24 cellular contexts compared by ENCODE assay signal in genomic region chr16:50428742-50429141, GRCh38.
"Had no signal": no experiment of that assay in that cellular context is flagged by ENCODE, and none has a peak within 500 bp of the region (broad histone marks: within the 10 kb centered on the region; RNA-seq: fewer than 3 reads in every experiment).

No MANE protein-coding gene starts in this region.

- H3K9me3 Mint-ChIP-seq: dendritic cell treated with granulocyte-macrophage colony-stimulating factor and Interleukin-4, amounts not matched to agents 40 ng/mL and 50 ng/mL, for 4 days; effector memory CD8-positive, alpha-beta T cell; endodermal cell had no signal

- H3K36me3 ChIP-seq: colonic mucosa, esophagus squamous epithelium, gastrocnemius medialis, gastroesophageal sphincter, heart left ventricle, heart right ventricle had no signal

- H3K4me1 ChIP-seq: colonic mucosa, esophagus squamous epithelium, gastrocnemius medialis, gastroesophageal sphincter, heart left ventricle, heart right ventricle had no signal

- H3K27me3 ChIP-seq: colonic mucosa, gastroesophageal sphincter had no signal

- H3K9me3 ChIP-seq: colonic mucosa, esophagus squamous epithelium, gastrocnemius medialis, gastroesophageal sphincter, heart left ventricle, heart right ventricle had no signal

- ATAC-seq: effector memory CD8-positive, alpha-beta T cell; esophagus mucosa; gastrocnemius medialis; gastroesophageal sphincter; heart left ventricle; heart right ventricle had no signal

- H3K4me1 Mint-ChIP-seq: endodermal cell had no signal

- H3K4me3 ChIP-seq: colonic mucosa, coronary artery, dorsolateral prefrontal cortex, esophagus squamous epithelium, gastrocnemius medialis, gastroesophageal sphincter, heart left ventricle, heart right ventricle had no signal

- H3K27ac ChIP-seq: colonic mucosa, coronary artery, dorsolateral prefrontal cortex, epithelial cell of prostate, esophagus squamous epithelium, foreskin keratinocyte, gastrocnemius medialis, gastroesophageal sphincter, heart left ventricle, heart right ventricle had no signal

- H3K27ac Mint-ChIP-seq: dendritic cell treated with granulocyte-macrophage colony-stimulating factor and Interleukin-4, amounts not matched to agents 40 ng/mL and 50 ng/mL, for 4 days; effector memory CD8-positive, alpha-beta T cell; endodermal cell had no signal

- DNase-seq: colonic mucosa; cortex of kidney; dorsolateral prefrontal cortex; effector CD4-positive, alpha-beta T cell; effector CD8-positive, alpha-beta T cell; effector memory CD4-positive, alpha-beta T cell; effector memory CD8-positive, alpha-beta T cell; endodermal cell; erythroblast; esophagus squamous epithelium; gastrocnemius medialis; glutamatergic neuron; heart left ventricle; heart right ventricle had no signal

- FAIRE-seq: colon, endometrium, endothelial cell of umbilical vein, frontal cortex had no signal

- H3K4me3 Mint-ChIP-seq: dendritic cell treated with granulocyte-macrophage colony-stimulating factor and Interleukin-4, amounts not matched to agents 40 ng/mL and 50 ng/mL, for 4 days; effector memory CD8-positive, alpha-beta T cell; endodermal cell had no signal
